Comparison of ENCODE assay signal across 8 cellular contexts in genomic region chr17:57255182-57255775, GRCh38. TPM values are rescaled to one million over a fixed set of nuclear protein-coding genes. Genes with fewer than 3 reads are reported as not detected.
A peak's percentile ranks its signal among the peaks of the same experiment; 100 is the strongest.
DNase-seq lines count a peak whose midpoint lies in the region; ATAC-seq lines count a peak whose summit lies in the region.

No MANE protein-coding gene starts in this region.

- peaks cover 20% of the 10 kb centered on the region for H3K36me3 Mint-ChIP-seq in T-helper 1 cell treated with Interleukin-12 subunit alpha and Interleukin-12 subunit beta and Interleukin-4 antibody, amounts not matched to agents 30 μg/mL and 1 μg/mL, for 36 hours (ENCODE audit: low read depth)
- H3K36me3 Mint-ChIP-seq in activated T-helper 2 cell treated with anti-CD3 and anti-CD28 coated beads, Interferon-gamma antibody, Interleukin-2, Interleukin-4, amounts not matched to agents 10 μg/mL and 5 μg/mL and 100 μg/mL, durations not matched to agents 14 hours and 24 hours and 36 hours (ENCODE audit: low read depth): peaks cover 32% of the 10 kb centered on the region
- peaks cover 6 to 9% (median 7%) of the 10 kb centered on the region in 3 donors for H3K36me3 Mint-ChIP-seq in immature natural killer cell

- peaks cover 36% of the 10 kb centered on the region for H3K4me1 Mint-ChIP-seq in T-helper 1 cell treated with Interleukin-12 subunit alpha and Interleukin-12 subunit beta and Interleukin-4 antibody, amounts not matched to agents 30 μg/mL and 1 μg/mL, for 36 hours (ENCODE audit: low read depth)
- H3K4me1 Mint-ChIP-seq in activated T-helper 2 cell treated with anti-CD3 and anti-CD28 coated beads, Interferon-gamma antibody, Interleukin-2, Interleukin-4, amounts not matched to agents 10 μg/mL and 5 μg/mL and 100 μg/mL, durations not matched to agents 14 hours and 24 hours and 36 hours (ENCODE audit: low read depth): peaks cover 33% of the 10 kb centered on the region
- peaks cover 26 to 37% of the 10 kb centered on the region in 2 donors for H3K4me1 Mint-ChIP-seq in immature natural killer cell

- no peaks in the 10 kb centered on the region for H3K9me3 Mint-ChIP-seq in T-helper 1 cell treated with Interleukin-12 subunit alpha and Interleukin-12 subunit beta and Interleukin-4 antibody, amounts not matched to agents 30 μg/mL and 1 μg/mL, for 36 hours
- peaks cover 8% of the 10 kb centered on the region for H3K9me3 Mint-ChIP-seq in activated T-helper 2 cell treated with anti-CD3 and anti-CD28 coated beads, Interferon-gamma antibody, Interleukin-2, Interleukin-4, amounts not matched to agents 10 μg/mL and 5 μg/mL and 100 μg/mL, durations not matched to agents 14 hours and 24 hours and 36 hours
- no peaks in the 10 kb centered on the region for H3K9me3 Mint-ChIP-seq in immature natural killer cell

- peak overlapping the region; percentile 89 for H3K27ac ChIP-seq in substantia nigra (ENCODE audit: low read depth, low read length, poor library complexity, severe bottlenecking)

- H3K27ac Mint-ChIP-seq in T-helper 1 cell treated with Interleukin-12 subunit alpha and Interleukin-12 subunit beta and Interleukin-4 antibody, amounts not matched to agents 30 μg/mL and 1 μg/mL, for 36 hours: peak overlapping the region; percentile 84
- H3K27ac Mint-ChIP-seq in activated T-helper 2 cell treated with anti-CD3 and anti-CD28 coated beads, Interferon-gamma antibody, Interleukin-2, Interleukin-4, amounts not matched to agents 10 μg/mL and 5 μg/mL and 100 μg/mL, durations not matched to agents 14 hours and 24 hours and 36 hours: peak overlapping the region; percentile 84
- H3K27ac Mint-ChIP-seq in immature natural killer cell: peak overlapping the region; percentile 79 to 93 (median 84)

- no peak for ATAC-seq in HG02884 (IDR thresholded peaks at IDR 0.05; ENCODE audit: unreplicated experiment)

- no peak for DNase-seq in T-helper 1 cell
- DNase-seq in activated T-helper 2 cell treated with anti-CD3 and anti-CD28 coated beads, Interferon-gamma antibody, Interleukin-2, Interleukin-4, amounts not matched to agents 10 μg/mL and 5 μg/mL and 100 μg/mL, durations not matched to agents 14 hours and 24 hours and 36 hours (ENCODE audit: low spot score): no peak
- DNase-seq in immature natural killer cell: peak in 1 of 3 donors; percentile 3
- DNase-seq in substantia nigra (lab: John Stamatoyannopoulos, UW): no peak
- no peak for DNase-seq in NCI-H446 (lab: John Stamatoyannopoulos, UW)
- DNase-seq in AG08396 (ENCODE audit: low spot score): no peak

- H3K4me3 Mint-ChIP-seq in T-helper 1 cell treated with Interleukin-12 subunit alpha and Interleukin-12 subunit beta and Interleukin-4 antibody, amounts not matched to agents 30 μg/mL and 1 μg/mL, for 36 hours: peak overlapping the region; percentile 88
- H3K4me3 Mint-ChIP-seq in activated T-helper 2 cell treated with anti-CD3 and anti-CD28 coated beads, Interferon-gamma antibody, Interleukin-2, Interleukin-4, amounts not matched to agents 10 μg/mL and 5 μg/mL and 100 μg/mL, durations not matched to agents 14 hours and 24 hours and 36 hours (ENCODE audit: low read depth): peak overlapping the region; percentile 85
- H3K4me3 Mint-ChIP-seq in immature natural killer cell: peak overlapping the region; percentile 87 to 92 (median 87)

- intact Hi-C loops in activated T-helper 2 cell treated with anti-CD3 and anti-CD28 coated beads, Interferon-gamma antibody, Interleukin-2, Interleukin-4, amounts not matched to agents 10 μg/mL and 5 μg/mL and 100 μg/mL, durations not matched to agents 14 hours and 24 hours and 36 hours (cut with micrococcal nuclease): loop anchor here (5.0 kb wide), 1 partner anchor 252 kb away; no protein-coding TSS in a partner anchor

- H3K27me3 Mint-ChIP-seq in T-helper 1 cell treated with Interleukin-12 subunit alpha and Interleukin-12 subunit beta and Interleukin-4 antibody, amounts not matched to agents 30 μg/mL and 1 μg/mL, for 36 hours (ENCODE audit: low read depth): peaks cover 15% of the 10 kb centered on the region
- H3K27me3 Mint-ChIP-seq in activated T-helper 2 cell treated with anti-CD3 and anti-CD28 coated beads, Interferon-gamma antibody, Interleukin-2, Interleukin-4, amounts not matched to agents 10 μg/mL and 5 μg/mL and 100 μg/mL, durations not matched to agents 14 hours and 24 hours and 36 hours (ENCODE audit: low read depth): peaks cover 2% of the 10 kb centered on the region
- peaks cover 0 to 12% (median 2%) of the 10 kb centered on the region in 3 donors for H3K27me3 Mint-ChIP-seq in immature natural killer cell (ENCODE audit: low read depth in 3 of 3)

RNA-seq across cellular contexts. Expression of gene MSI2, which starts 1.0 kb away (rescaled TPM):
- 181 and 198 TPM in 2 replicates for total RNA-seq in activated T-helper 2 cell treated with anti-CD3 and anti-CD28 coated beads, Interferon-gamma antibody, Interleukin-2, Interleukin-4, amounts not matched to agents 10 μg/mL and 5 μg/mL and 100 μg/mL, durations not matched to agents 14 hours and 24 hours and 36 hours
- polyA plus RNA-seq in immature natural killer cell: 1 to 10 TPM in 2 of 3 donors, under 1 TPM in 1; 0.88 to 3.6 (median 2.4) TPM
